Comparison of ENCODE assay signal across 18 cellular contexts in genomic region chr5:137758121-137758520, GRCh38. TPM values are rescaled to one million over a fixed set of nuclear protein-coding genes. Genes with fewer than 3 reads are reported as not detected.
DNase-seq lines count a peak whose midpoint lies in the region; ATAC-seq, FAIRE-seq and TF ChIP-seq lines count a peak whose summit lies in the region.
"Had no signal": no experiment of that assay in that cellular context is flagged by ENCODE, and none has a peak within 500 bp of the region (broad histone marks: within the 10 kb centered on the region; RNA-seq: fewer than 3 reads in every experiment).

No MANE protein-coding gene starts in this region.

- H3K4me1 ChIP-seq in GM12878 (ENCODE audit: control insufficient read depth, insufficient read depth, low read length) (peaks cover 17% of the 10 kb centered on the region), spleen (peaks cover 0 to 14% (median 8%) of the 10 kb centered on the region in 6 donors), breast epithelium (no peaks in the 10 kb centered on the region)

- H2AFZ ChIP-seq in GM12878 (ENCODE audit: control insufficient read depth, low read depth, low read length): no peak overlapping the region
- H2AFZ ChIP-seq: GM23248 had no signal

- H3K36me3 Mint-ChIP-seq in Calu3 (ENCODE audit: insufficient read depth, unreplicated experiment) (peaks cover 47% of the 10 kb centered on the region), osteocyte (ENCODE audit: unreplicated experiment) (no peaks in the 10 kb centered on the region)

- peaks cover 7% of the 10 kb centered on the region for H3K36me3 ChIP-seq in KOPT-K1 (ENCODE audit: insufficient read depth, low read length)
- no peaks in the 10 kb centered on the region for H3K36me3 ChIP-seq in GM12878 (ENCODE audit: control insufficient read depth in 2 of 2, insufficient read depth in 2 of 2, low read length in 1 of 2)
- no peaks in the 10 kb centered on the region for H3K36me3 ChIP-seq in spleen
- H3K36me3 ChIP-seq in breast epithelium: no peaks in the 10 kb centered on the region

- H3K9me3 ChIP-seq in KOPT-K1 (ENCODE audit: insufficient read depth, low read length, poor library complexity, severe bottlenecking) (no peaks in the 10 kb centered on the region), GM12878 (replicated peaks; ENCODE audit: control insufficient read depth, insufficient read depth, low read length) (no peaks in the 10 kb centered on the region), spleen (no peaks in the 10 kb centered on the region), breast epithelium (no peaks in the 10 kb centered on the region)

- peak overlapping the region; percentile 62 for H3K4me2 ChIP-seq in GM12878 (ENCODE audit: control insufficient read depth, insufficient read depth)
- H3K4me2 ChIP-seq: BLaER1 treated with 17β-estradiol and CSF1 and Interleukin-3, amounts not matched to agents 10 nM and 100 nM had no signal

- ATAC-seq in GM12878: no peak
- ATAC-seq: HCT116, K562 had no signal

- CTCF ChIA-PET in Calu3 (lab: Charles Lee) (no interaction called here), GM12878 (lab: Yijun Ruan, JAX) (interaction anchor here (0.7 to 3.8 kb wide), 2 partner anchors 16 to 22 kb away, joined by 3 to 22 read pairs; no protein-coding TSS in a partner anchor)

- no peak overlapping the region for H3K9ac ChIP-seq in GM12878 (ENCODE audit: control insufficient read depth, insufficient read depth, low read length)
- H3K9ac ChIP-seq: BLaER1 treated with 17β-estradiol and CSF1 and Interleukin-3, amounts not matched to agents 10 nM and 100 nM; GM23248 had no signal

- no peak overlapping the region for H3K4me3 ChIP-seq in GM12878
- no peak overlapping the region for H3K4me3 ChIP-seq in spleen
- no peak overlapping the region for H3K4me3 ChIP-seq in breast epithelium
- H3K4me3 ChIP-seq: BLaER1 treated with 17β-estradiol and CSF1 and Interleukin-3, amounts not matched to agents 10 nM and 100 nM; GM23248; K562 had no signal

- TF ChIP-seq CTCF in Calu3 (IDR thresholded peaks at IDR 0.05; ENCODE audit: unreplicated experiment): no peak
- TF ChIP-seq CTCF in GM12878 (IDR thresholded peaks at IDR 0.05 in 2 of 3, conservative IDR thresholded peaks at IDR 0.05 in 1 of 3; ENCODE audit: control insufficient read depth in 2 of 3, extremely low read depth in 1 of 3, insufficient read depth in 1 of 3, low read depth in 3 of 3, low read length in 3 of 3): no peak
- no peak for TF ChIP-seq CTCF in spleen (IDR thresholded peaks at IDR 0.05 in 8 of 11, conservative IDR thresholded peaks at IDR 0.05 in 3 of 11)
- no peak for TF ChIP-seq CTCF in osteocyte (IDR thresholded peaks at IDR 0.05)
- no peak for TF ChIP-seq CTCF in breast epithelium (IDR thresholded peaks at IDR 0.05)

- H3K27me3 Mint-ChIP-seq in Calu3 (ENCODE audit: unreplicated experiment) (no peaks in the 10 kb centered on the region), osteocyte (ENCODE audit: unreplicated experiment) (peaks cover 35% of the 10 kb centered on the region)
- H3K27me3 Mint-ChIP-seq: B cell had no signal

- in situ Hi-C loops in GM12878 (cut with MboI): no loop called here

- peak overlapping the region; percentile 68 for H3K27ac Mint-ChIP-seq in Calu3 (ENCODE audit: unreplicated experiment)
- no peak overlapping the region for H3K27ac Mint-ChIP-seq in osteocyte (ENCODE audit: unreplicated experiment)
- H3K27ac Mint-ChIP-seq: B cell, HFFc6 had no signal

- BruUV-seq in Calu3 (replicated peaks; lab: Mats Ljungman, UMichigan): no TSS peak
- BruUV-seq in GM12878 (replicated peaks; lab: Mats Ljungman, UMichigan): no TSS peak

- H3K79me2 ChIP-seq in GM12878 (ENCODE audit: control insufficient read depth, insufficient read depth, low read length): peaks cover 11% of the 10 kb centered on the region

- no peak for TF ChIP-seq POLR2A in GM12878 (IDR thresholded peaks at IDR 0.05; ENCODE audit: low read depth, low read length)
- no peak for TF ChIP-seq POLR2A in spleen (IDR thresholded peaks at IDR 0.05)
- TF ChIP-seq POLR2A in breast epithelium (IDR thresholded peaks at IDR 0.05): no peak

- SMC1A ChIA-PET in GM12878 (lab: Charles Lee; ENCODE audit: uncharacterized antibody, unreplicated experiment): interaction anchor here (0.6 to 0.7 kb wide), 2 partner anchors 86 to 93 kb away, joined by 3 read pairs; no protein-coding TSS in a partner anchor

- 57% methylated on average over 4 of the region's 4 CpGs for WGBS in GM12878 (ENCODE audit: insufficient coverage, insufficient replicate concordance, low lambda C conversion rate, missing lambda C conversion rate)
- WGBS in spleen, 5 donors: 86 to 97% (median 92%) methylated on average over 4 of the region's 4 CpGs

- POLR2A ChIA-PET in GM12878 (lab: Charles Lee): no interaction called here

- H3K27ac ChIP-seq in KOPT-K1 (ENCODE audit: low read depth, low read length, poor library complexity, severe bottlenecking): peak overlapping the region; percentile 7
- peak overlapping the region; percentile 54 for H3K27ac ChIP-seq in GM12878 (ENCODE audit: control insufficient read depth, insufficient read depth)
- no peak overlapping the region for H3K27ac ChIP-seq in spleen
- H3K27ac ChIP-seq in breast epithelium: no peak overlapping the region
- H3K27ac ChIP-seq: BLaER1 treated with 17β-estradiol and CSF1 and Interleukin-3, amounts not matched to agents 10 nM and 100 nM; GM23248 had no signal

- H3K4me1 Mint-ChIP-seq in Calu3 (ENCODE audit: low read depth, unreplicated experiment) (peaks cover 41% of the 10 kb centered on the region), osteocyte (ENCODE audit: unreplicated experiment) (peaks cover 4% of the 10 kb centered on the region)

- DNase-seq in Calu3: no peak
- DNase-seq in GM12878 (ENCODE audit: low read depth, low spot score): no peak
- peak; percentile 29 for DNase-seq in putamen (ENCODE audit: low spot score)
- no peak for DNase-seq in spleen
- no peak for DNase-seq in osteocyte (ENCODE audit: extremely low spot score, unreplicated experiment)
- no peak for DNase-seq in breast epithelium (ENCODE audit: low spot score in 2 of 2)
- DNase-seq: CD8-positive, alpha-beta memory T cell; COR-L47; GM23248; HFFc6; IMR-90 had no signal

- H3K9me3 Mint-ChIP-seq in Calu3 (ENCODE audit: low read depth, unreplicated experiment) (no peaks in the 10 kb centered on the region), osteocyte (ENCODE audit: unreplicated experiment) (no peaks in the 10 kb centered on the region)
- H3K9me3 Mint-ChIP-seq: CD8-positive, alpha-beta memory T cell; HFFc6 had no signal

- no peak for TF ChIP-seq RAD21 in GM12878 (IDR thresholded peaks at IDR 0.05; ENCODE audit: insufficient read depth, low read depth, low read length)

- no peak for FAIRE-seq in GM12878 (lab: Jason Lieb, UNC)
- FAIRE-seq: D721Med, G401.6, K562 had no signal

- no peaks in the 10 kb centered on the region for H3K27me3 ChIP-seq in GM12878 (replicated peaks in 1 of 2; ENCODE audit: control insufficient read depth in 2 of 2, insufficient read depth in 2 of 2, low read length in 1 of 2)
- no peaks in the 10 kb centered on the region for H3K27me3 ChIP-seq in spleen (replicated peaks in 1 of 7)
- H3K27me3 ChIP-seq in breast epithelium: no peaks in the 10 kb centered on the region
- H3K27me3 ChIP-seq: BLaER1 treated with 17β-estradiol and CSF1 and Interleukin-3, amounts not matched to agents 10 nM and 100 nM had no signal

- H3K4me3 Mint-ChIP-seq in Calu3 (ENCODE audit: low read depth, unreplicated experiment) (peak overlapping the region; percentile 15), osteocyte (ENCODE audit: unreplicated experiment) (no peak overlapping the region)
- H3K4me3 Mint-ChIP-seq: B cell, HFFc6 had no signal

- no peak for TF ChIP-seq EP300 in GM12878 (IDR thresholded peaks at IDR 0.05; ENCODE audit: borderline replicate concordance in 1 of 2, control insufficient read depth in 1 of 2, low read depth in 2 of 2, low read length in 2 of 2)

- intact Hi-C loops in Calu3 (cut with micrococcal nuclease; ENCODE audit: unreplicated experiment): no loop called here
- intact Hi-C loops in GM12878 (cut with micrococcal nuclease; ENCODE audit: unreplicated experiment): loop anchor here (1.0 to 10.0 kb wide), 2 partner anchors 131 to 707 kb away; partner anchors contain the start of genes EGR1 and PKD2L2
- intact Hi-C loops in spleen (cut with DNase I; ENCODE audit: low total_unique reads): no loop called here
- intact Hi-C loops in breast epithelium (cut with DNase I; ENCODE audit: low total_unique reads): no loop called here

- RAD21 ChIA-PET in GM12878 (lab: Charles Lee; ENCODE audit: unreplicated experiment): no interaction called here

- H4K20me1 ChIP-seq in GM12878 (ENCODE audit: control insufficient read depth, insufficient read depth): no peaks in the 10 kb centered on the region

RNA-seq across cellular contexts. Expression of gene HNRNPA0, which starts 4.0 kb away (rescaled TPM):
- total RNA-seq in Calu3 (2022) (40.5 and 42.3 TPM in 2 replicates), GM12878 (2014; rRNA removed) (7.9 and 10.7 TPM in 2 replicates), GM12878 (2014; rRNA removed; fragmentation: Illumina TruSeq; extraction: Trizol) (12.9 and 14.3 TPM in 2 replicates), GM12878 (2021) (44.4 and 45.0 TPM in 2 replicates), spleen (10 to 100 TPM; 11.2 to 27.6 (median 22.9) TPM), osteocyte (43.3 TPM in 2 replicates), breast epithelium (10 to 100 TPM; 11.5 to 13.3 (median 11.8) TPM)
- total RNA-seq in GM12878 (2013; cell fraction: nucleolus; rRNA removed): 20.8 and 23.0 TPM in 2 replicates
- 7.0 TPM for polyA plus RNA-seq in GM12878 (2011; ENCODE audit: low read depth)
- polyA plus RNA-seq in GM12878 (2011; rRNA removed) (15.5 and 18.4 TPM in 2 replicates), GM12878 (2014; fragmentation: Illumina TruSeq; extraction: Trizol) (23.4 and 26.1 TPM in 2 replicates), GM12878 (2014; fragmentation: Nextera tagmentation; extraction: Ambion mirVana) (1 to 10 TPM; 7.3 to 8.2 TPM), GM12878 (2014; rRNA removed) (37.8 and 48.1 TPM in 2 replicates), GM12878 (2016; fragmentation: Nextera tagmentation; extraction: Ambion mirVana) (1 to 10 TPM; 6.3 to 9.4 TPM), spleen (10 to 100 TPM; 18.3 to 32.3 (median 21.3) TPM)
- 13.6 and 23.7 TPM in 2 replicates for polyA plus RNA-seq in GM12878 (2011; cell fraction: cytosol; rRNA removed)
- polyA plus RNA-seq in GM12878 (2011; cell fraction: nucleus; rRNA removed): 6.8 and 13.6 TPM in 2 replicates
- 23.4 and 29.1 TPM in 2 replicates for polyA plus RNA-seq in GM12878 (2012)
- polyA minus RNA-seq in GM12878 (2011; rRNA and poly(A)+ RNA removed): 7.8 and 11.1 TPM in 2 replicates
- polyA minus RNA-seq in GM12878 (2011; cell fraction: cytosol; rRNA and poly(A)+ RNA removed): 7.7 and 8.0 TPM in 2 replicates
- 7.1 and 12.8 TPM in 2 replicates for polyA minus RNA-seq in GM12878 (2011; cell fraction: nucleus; rRNA and poly(A)+ RNA removed)

RNA-seq across cellular contexts. Expression of gene KLHL3, which starts 22.2 kb away (rescaled TPM):
- total RNA-seq in Calu3 (2022): 16.9 and 18.2 TPM in 2 replicates
- 49.4 and 54.9 TPM in 2 replicates for total RNA-seq in GM12878 (2013; cell fraction: nucleolus; rRNA removed)
- 5.3 and 6.3 TPM in 2 replicates for total RNA-seq in GM12878 (2014; rRNA removed)
- total RNA-seq in GM12878 (2014; rRNA removed; fragmentation: Illumina TruSeq; extraction: Trizol): 5.8 and 7.0 TPM in 2 replicates
- 11.7 and 14.2 TPM in 2 replicates for total RNA-seq in GM12878 (2021)
- 6.9 TPM for polyA plus RNA-seq in GM12878 (2011; ENCODE audit: low read depth)
- 9.9 and 10.6 TPM in 2 replicates for polyA plus RNA-seq in GM12878 (2011; rRNA removed)
- 6.1 and 7.2 TPM in 2 replicates for polyA plus RNA-seq in GM12878 (2011; cell fraction: cytosol; rRNA removed)
- 20.7 and 23.2 TPM in 2 replicates for polyA plus RNA-seq in GM12878 (2011; cell fraction: nucleus; rRNA removed)
- 6.8 and 7.9 TPM in 2 replicates for polyA plus RNA-seq in GM12878 (2012)
- polyA plus RNA-seq in GM12878 (2014; fragmentation: Illumina TruSeq; extraction: Trizol): 6.8 and 6.9 TPM in 2 replicates
- polyA plus RNA-seq in GM12878 (2014; fragmentation: Nextera tagmentation; extraction: Ambion mirVana): 1 to 10 TPM; 1.7 to 2.3 TPM
- polyA plus RNA-seq in GM12878 (2014; rRNA removed): 7.1 and 10.1 TPM in 2 replicates
- polyA plus RNA-seq in GM12878 (2016; fragmentation: Nextera tagmentation; extraction: Ambion mirVana): 1 to 10 TPM; 4.9 to 5.4 TPM
- polyA minus RNA-seq in GM12878 (2011; rRNA and poly(A)+ RNA removed): 31.1 and 41.2 TPM in 2 replicates
- 5.2 and 6.0 TPM in 2 replicates for polyA minus RNA-seq in GM12878 (2011; cell fraction: cytosol; rRNA and poly(A)+ RNA removed)
- 17.9 and 24.6 TPM in 2 replicates for polyA minus RNA-seq in GM12878 (2011; cell fraction: nucleus; rRNA and poly(A)+ RNA removed)
- 10 to 100 TPM in 4 of 7 donors, 1 to 10 TPM in 3; 7.4 to 17.9 (median 11.7) TPM for total RNA-seq in spleen
- polyA plus RNA-seq in spleen: 1 to 10 TPM; 1.3 to 2.7 (median 2.2) TPM
- 2.2 and 3.1 TPM in 2 replicates for total RNA-seq in osteocyte
- 10 to 100 TPM in 1 of 3 donors, 1 to 10 TPM in 2; 4.5 to 11.7 (median 4.9) TPM for total RNA-seq in breast epithelium

Comparison
In these comparisons a context has a peak if more than half of its experiments do, and no peak if none do; other contexts are left out.
1. H3K27ac ChIP-seq: peak in KOPT-K1 (single experiment) and GM12878 (single experiment); none in spleen (0 of 8) and breast epithelium (0 of 2).